In the genomic region with DNA sequence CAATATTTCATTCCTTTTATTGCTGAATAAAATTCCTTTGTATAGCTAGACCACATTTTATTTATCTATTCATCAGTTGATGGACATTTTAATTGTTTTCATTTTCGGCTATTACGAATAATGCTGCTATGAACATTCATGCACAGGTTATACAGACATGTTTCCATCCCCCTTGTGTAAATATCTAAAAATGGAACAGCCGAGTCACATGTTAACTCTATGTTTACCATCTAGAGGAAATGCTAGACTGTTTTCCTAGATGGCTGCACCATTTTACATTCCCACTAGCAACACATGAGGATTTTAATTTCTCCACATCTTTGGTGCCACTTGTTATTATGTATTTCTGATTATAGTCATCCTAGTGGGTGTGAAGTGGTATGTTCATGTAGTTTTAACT, we compare ENCODE assay signal across 1 cellular context.
TF ChIP-seq lines count a peak whose summit lies in the region.

No MANE protein-coding gene starts in this region.

TF ChIP-seq in HEK293, 187 proteins besides CTCF, POLR2A, EP300 and RAD21 (continued from another document):
- TF ChIP-seq, protein P1, sequence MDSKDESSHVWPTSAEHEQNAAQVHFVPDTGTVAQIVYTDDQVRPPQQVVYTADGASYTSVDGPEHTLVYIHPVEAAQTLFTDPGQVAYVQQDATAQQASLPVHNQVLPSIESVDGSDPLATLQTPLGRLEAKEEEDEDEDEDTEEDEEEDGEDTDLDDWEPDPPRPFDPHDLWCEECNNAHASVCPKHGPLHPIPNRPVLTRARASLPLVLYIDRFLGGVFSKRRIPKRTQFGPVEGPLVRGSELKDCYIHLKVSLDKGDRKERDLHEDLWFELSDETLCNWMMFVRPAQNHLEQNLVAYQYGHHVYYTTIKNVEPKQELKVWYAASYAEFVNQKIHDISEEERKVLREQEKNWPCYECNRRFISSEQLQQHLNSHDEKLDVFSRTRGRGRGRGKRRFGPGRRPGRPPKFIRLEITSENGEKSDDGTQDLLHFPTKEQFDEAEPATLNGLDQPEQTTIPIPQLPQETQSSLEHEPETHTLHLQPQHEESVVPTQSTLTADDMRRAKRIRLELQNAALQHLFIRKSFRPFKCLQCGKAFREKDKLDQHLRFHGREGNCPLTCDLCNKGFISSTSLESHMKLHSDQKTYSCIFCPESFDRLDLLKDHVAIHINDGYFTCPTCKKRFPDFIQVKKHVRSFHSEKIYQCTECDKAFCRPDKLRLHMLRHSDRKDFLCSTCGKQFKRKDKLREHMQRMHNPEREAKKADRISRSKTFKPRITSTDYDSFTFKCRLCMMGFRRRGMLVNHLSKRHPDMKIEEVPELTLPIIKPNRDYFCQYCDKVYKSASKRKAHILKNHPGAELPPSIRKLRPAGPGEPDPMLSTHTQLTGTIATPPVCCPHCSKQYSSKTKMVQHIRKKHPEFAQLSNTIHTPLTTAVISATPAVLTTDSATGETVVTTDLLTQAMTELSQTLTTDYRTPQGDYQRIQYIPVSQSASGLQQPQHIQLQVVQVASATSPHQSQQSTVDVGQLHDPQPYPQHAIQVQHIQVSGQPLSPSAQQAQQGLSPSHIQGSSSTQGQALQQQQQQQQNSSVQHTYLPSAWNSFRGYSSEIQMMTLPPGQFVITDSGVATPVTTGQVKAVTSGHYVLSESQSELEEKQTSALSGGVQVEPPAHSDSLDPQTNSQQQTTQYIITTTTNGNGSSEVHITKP (tag by site-specific recombination; IDR thresholded peaks at IDR 0.05): peak; percentile 17; the same call in 1 of the 2 replicates
